16 cellular contexts compared by ENCODE assay signal in genomic region chr3:173876476-173876875, GRCh38.
DNase-seq lines count a peak whose midpoint lies in the region; ATAC-seq and TF ChIP-seq lines count a peak whose summit lies in the region.
"Had no signal": no experiment of that assay in that cellular context is flagged by ENCODE, and none has a peak within 500 bp of the region (broad histone marks: within the 10 kb centered on the region; RNA-seq: fewer than 3 reads in every experiment).

No MANE protein-coding gene starts in this region.

- ATAC-seq in Panc1, result no peak
- no peak for ATAC-seq in natural killer cell treated with Interleukin-12 subunit alpha and Interleukin-12 subunit beta and Interleukin-15 and Interleukin-18, amount 100 ng/mL, for 72 hours
- ATAC-seq: psoas muscle had no signal

- in situ Hi-C loops in Panc1 (cut with HindIII; ENCODE audit: low pct_unique_long_range_greater_than_20kb, low sequenced_read_pairs), result no loop called here

- DNase-seq in cardiac muscle cell (ENCODE audit: low read depth in 1 of 2, low spot score in 1 of 2) (no peak), left ventricle myocardium inferior (no peak), Panc1 (ENCODE audit: low read depth, low spot score) (no peak), fibroblast of villous mesenchyme (ENCODE audit: low read depth) (peak; percentile 1), type B pancreatic cell (ENCODE audit: extremely low spot score, unreplicated experiment) (no peak), dermis blood vessel endothelial cell (no peak)
- no peak for DNase-seq in activated CD4-positive, CD25-positive, alpha-beta regulatory T cell (lab: John Stamatoyannopoulos, UW)
- DNase-seq in natural killer cell treated with Interleukin-12 subunit alpha and Interleukin-12 subunit beta and Interleukin-15 and Interleukin-18, amount 100 ng/mL, for 72 hours (ENCODE audit: low spot score), result no peak
- DNase-seq: activated CD4-positive, alpha-beta T cell treated with anti-CD3 and anti-CD28 coated beads for 4 hours; activated T-cell treated with anti-CD3 and anti-CD28 coated beads, Interleukin-2, amount 50 U/mL, for 48 hours; adrenal gland; NCI-H1105; NCI-H446 treated with DMSO at 0.1 percent for 48 hours; psoas muscle; RPMI8226 had no signal

- H3K4me3 ChIP-seq in cardiac muscle cell, result no peak overlapping the region
- H3K4me3 ChIP-seq in left ventricle myocardium inferior, result no peak overlapping the region
- no peak overlapping the region for H3K4me3 ChIP-seq in Panc1 (ENCODE audit: low read depth in 2 of 2, low read length in 2 of 2)
- H3K4me3 ChIP-seq in fibroblast of villous mesenchyme (ENCODE audit: low read depth, low read length), result no peak overlapping the region
- H3K4me3 ChIP-seq: adrenal gland, psoas muscle had no signal

- peaks cover 4% of the 10 kb centered on the region for H3K4me1 Mint-ChIP-seq in type B pancreatic cell (ENCODE audit: unreplicated experiment)
- H3K4me1 Mint-ChIP-seq in natural killer cell treated with Interleukin-12 subunit alpha and Interleukin-12 subunit beta and Interleukin-15 and Interleukin-18, amount 100 ng/mL, for 72 hours (ENCODE audit: low read depth in 2 of 2), result no peaks in the 10 kb centered on the region

- no peaks in the 10 kb centered on the region for H3K9me3 ChIP-seq in cardiac muscle cell (ENCODE audit: low read depth)
- H3K9me3 ChIP-seq in left ventricle myocardium inferior (replicated peaks), result peaks cover 17% of the 10 kb centered on the region
- H3K9me3 ChIP-seq in Panc1 (ENCODE audit: control insufficient read depth, insufficient read depth, low read depth, low read length), result no peaks in the 10 kb centered on the region
- H3K9me3 ChIP-seq: adrenal gland, psoas muscle had no signal

- intact Hi-C loops in left ventricle myocardium inferior (cut with micrococcal nuclease) (no loop called here), Panc1 (cut with micrococcal nuclease; ENCODE audit: unreplicated experiment) (no loop called here)

- TF ChIP-seq CTCF in cardiac muscle cell (IDR thresholded peaks at IDR 0.05; ENCODE audit: low read depth, low read length) (peak; percentile 14), left ventricle myocardium inferior (IDR thresholded peaks at IDR 0.05; ENCODE audit: borderline replicate concordance) (no peak), Panc1 (IDR thresholded peaks at IDR 0.05) (peak; percentile 16; the same call in 1 of the 2 replicates), fibroblast of villous mesenchyme (IDR thresholded peaks at IDR 0.05; ENCODE audit: insufficient read depth, low read depth, low read length) (peak; percentile 29), type B pancreatic cell (conservative IDR thresholded peaks at IDR 0.05) (peak; percentile 72)

- POLR2A ChIA-PET in Panc1 (lab: Charles Lee), result no interaction called here

- H3K27ac ChIP-seq in cardiac muscle cell (no peak overlapping the region), left ventricle myocardium inferior (replicated peaks) (no peak overlapping the region), Panc1 (ENCODE audit: low read length) (no peak overlapping the region)
- H3K27ac ChIP-seq: adrenal gland, psoas muscle had no signal

- H3K4me1 ChIP-seq in cardiac muscle cell (ENCODE audit: low read depth), result peaks cover 15% of the 10 kb centered on the region
- no peaks in the 10 kb centered on the region for H3K4me1 ChIP-seq in left ventricle myocardium inferior
- no peaks in the 10 kb centered on the region for H3K4me1 ChIP-seq in Panc1 (ENCODE audit: control insufficient read depth, insufficient read depth, low read length)
- H3K4me1 ChIP-seq: adrenal gland, psoas muscle had no signal

- H3K36me3 ChIP-seq in cardiac muscle cell (no peaks in the 10 kb centered on the region), left ventricle myocardium inferior (no peaks in the 10 kb centered on the region), Panc1 (ENCODE audit: control insufficient read depth, insufficient read depth, low read length) (no peaks in the 10 kb centered on the region)
- H3K36me3 ChIP-seq: adrenal gland had no signal

- CTCF ChIA-PET in Panc1 (lab: Charles Lee), result interaction anchor here (0.5 kb wide), 1 partner anchor 1127 kb away, joined by 3 read pairs; no protein-coding TSS in a partner anchor

- H3K4me3 Mint-ChIP-seq in type B pancreatic cell, result no peak overlapping the region
- H3K4me3 Mint-ChIP-seq in natural killer cell treated with Interleukin-12 subunit alpha and Interleukin-12 subunit beta and Interleukin-15 and Interleukin-18, amount 100 ng/mL, for 72 hours, result no peak overlapping the region
- H3K4me3 Mint-ChIP-seq: T-helper 1 cell treated with Interleukin-12 subunit alpha and Interleukin-12 subunit beta and Interleukin-4 antibody, amounts not matched to agents 30 μg/mL and 1 μg/mL, for 36 hours had no signal

- H3K27me3 ChIP-seq in cardiac muscle cell (no peaks in the 10 kb centered on the region), left ventricle myocardium inferior (ENCODE audit: low read depth) (no peaks in the 10 kb centered on the region), Panc1 (ENCODE audit: control insufficient read depth, insufficient read depth, low read length) (no peaks in the 10 kb centered on the region)
- H3K27me3 ChIP-seq: adrenal gland had no signal

- H3K27ac Mint-ChIP-seq in type B pancreatic cell, result no peak overlapping the region
- H3K27ac Mint-ChIP-seq in natural killer cell treated with Interleukin-12 subunit alpha and Interleukin-12 subunit beta and Interleukin-15 and Interleukin-18, amount 100 ng/mL, for 72 hours, result no peak overlapping the region
- H3K27ac Mint-ChIP-seq: T-helper 1 cell treated with Interleukin-12 subunit alpha and Interleukin-12 subunit beta and Interleukin-4 antibody, amounts not matched to agents 30 μg/mL and 1 μg/mL, for 36 hours had no signal

- H3K36me3 Mint-ChIP-seq in type B pancreatic cell, result no peaks in the 10 kb centered on the region
- no peaks in the 10 kb centered on the region for H3K36me3 Mint-ChIP-seq in natural killer cell treated with Interleukin-12 subunit alpha and Interleukin-12 subunit beta and Interleukin-15 and Interleukin-18, amount 100 ng/mL, for 72 hours

- no TSS peak for BruUV-seq in Panc1 (replicated peaks; lab: Mats Ljungman, UMichigan)

- peaks cover 5% of the 10 kb centered on the region for H3K9me3 Mint-ChIP-seq in type B pancreatic cell
- peaks cover 4% of the 10 kb centered on the region for H3K9me3 Mint-ChIP-seq in natural killer cell treated with Interleukin-12 subunit alpha and Interleukin-12 subunit beta and Interleukin-15 and Interleukin-18, amount 100 ng/mL, for 72 hours

- H3K27me3 Mint-ChIP-seq in type B pancreatic cell, result no peaks in the 10 kb centered on the region
- H3K27me3 Mint-ChIP-seq in natural killer cell treated with Interleukin-12 subunit alpha and Interleukin-12 subunit beta and Interleukin-15 and Interleukin-18, amount 100 ng/mL, for 72 hours, result no peaks in the 10 kb centered on the region
